ENCODE assay signal across 8 cellular contexts in genomic region chr16:88781140-88782077, GRCh38. TPM values are rescaled to one million over a fixed set of nuclear protein-coding genes. Genes with fewer than 3 reads are reported as not detected.
A peak's percentile ranks its signal among the peaks of the same experiment; 100 is the strongest.
DNase-seq lines count a peak whose midpoint lies in the region; TF ChIP-seq lines count a peak whose summit lies in the region.

No MANE protein-coding gene starts in this region.

- H3K27me3 ChIP-seq in layer of hippocampus (ENCODE audit: control insufficient read depth, insufficient read depth, low read length) (no peaks in the 10 kb centered on the region), thymus (ENCODE audit: control insufficient read depth, insufficient read depth) (no peaks in the 10 kb centered on the region)

- H3K9me3 Mint-ChIP-seq in nephron progenitor cell, result no peaks in the 10 kb centered on the region

- H3K4me3 ChIP-seq in GM08714 (ENCODE audit: low read length), result peak overlapping the region; percentile 13; the same call in 1 of the 2 replicates
- H3K4me3 ChIP-seq in thymus (ENCODE audit: low read length), result no peak overlapping the region

- WGBS in thymus, result 19% methylated on average over 28 of the region's 28 CpGs

- DNase-seq in Kasumi-1 (lab: John Stamatoyannopoulos, UW), result peak; percentile 75 to 76
- peak; percentile 77 to 83 for DNase-seq in activated T-cell treated with anti-CD3 and anti-CD28 coated beads, Interleukin-2, amount 50 U/mL, for 48 hours
- no peak for DNase-seq in NCI-H82 treated with DMSO at 0.1 percent for 48 hours (lab: John Stamatoyannopoulos, UW; ENCODE audit: unreplicated experiment)
- no peak for DNase-seq in HPDE6-E6E7 (ENCODE audit: extremely low spot score)
- DNase-seq in nephron progenitor cell, result no peak

- peaks cover 58% of the 10 kb centered on the region for H3K27me3 Mint-ChIP-seq in nephron progenitor cell (ENCODE audit: low read depth, poor library complexity)

- H3K36me3 ChIP-seq in thymus (ENCODE audit: control insufficient read depth, insufficient read depth), result no peaks in the 10 kb centered on the region

- peak overlapping the region; percentile 4 for H3K27ac ChIP-seq in layer of hippocampus (ENCODE audit: low read depth, low read length)
- H3K27ac ChIP-seq in thymus (ENCODE audit: low read depth), result peak overlapping the region; percentile 2

- H3K4me1 Mint-ChIP-seq in nephron progenitor cell, result peaks cover 46% of the 10 kb centered on the region

- no peak overlapping the region for H3K27ac Mint-ChIP-seq in nephron progenitor cell

- no peaks in the 10 kb centered on the region for H3K9me3 ChIP-seq in thymus (ENCODE audit: control insufficient read depth)

- TF ChIP-seq CTCF in nephron progenitor cell (IDR thresholded peaks at IDR 0.05), result no peak

- H3K4me1 ChIP-seq in thymus (ENCODE audit: control insufficient read depth, insufficient read depth, low read length), result peaks cover 24% of the 10 kb centered on the region

- no peak overlapping the region for H3K4me3 Mint-ChIP-seq in nephron progenitor cell

- H3K36me3 Mint-ChIP-seq in nephron progenitor cell (ENCODE audit: low read depth), result no peaks in the 10 kb centered on the region

RNA-seq across cellular contexts. Expression of gene PIEZO1, which starts 3.6 kb away (rescaled TPM):
- 115 TPM for polyA plus RNA-seq in thymus

RNA-seq across cellular contexts. Expression of gene CDT1, which starts 22.2 kb away (rescaled TPM):
- polyA plus RNA-seq in thymus, result 1.4 TPM

RNA-seq across cellular contexts. Expression of gene APRT, which starts 30.3 kb away (rescaled TPM):
- 122 TPM for polyA plus RNA-seq in thymus

Comparison
In these comparisons a context has a peak if more than half of its experiments do, and no peak if none do; other contexts are left out.
1. DNase-seq: peak in Kasumi-1 (2 of 2) and activated T-cell treated with anti-CD3 and anti-CD28 coated beads, Interleukin-2, amount 50 U/mL, for 48 hours (2 of 2); none in NCI-H82 treated with DMSO at 0.1 percent for 48 hours (single experiment), HPDE6-E6E7 (single experiment) and nephron progenitor cell (single experiment).